8 cellular contexts compared by ENCODE assay signal in genomic region chr17:42459256-42459982, GRCh38. TPM values are rescaled to one million over a fixed set of nuclear protein-coding genes. Genes with fewer than 3 reads are reported as not detected.
A peak's percentile ranks its signal among the peaks of the same experiment; 100 is the strongest.
DNase-seq lines count a peak whose midpoint lies in the region; ATAC-seq lines count a peak whose summit lies in the region.

No MANE protein-coding gene starts in this region.

- no peaks in the 10 kb centered on the region for H3K27me3 Mint-ChIP-seq in IgD-negative memory B cell

- H3K27ac Mint-ChIP-seq in IgD-negative memory B cell: peak overlapping the region; percentile 86 to 97 (median 88)

- H3K4me1 Mint-ChIP-seq in IgD-negative memory B cell: peaks cover 38 to 43% (median 38%) of the 10 kb centered on the region in 3 donors

- peak overlapping the region; percentile 83 to 99 (median 97) for H3K4me3 Mint-ChIP-seq in IgD-negative memory B cell

- DNase-seq in DMS53 treated with DMSO at 0.1 percent for 48 hours (lab: John Stamatoyannopoulos, UW; ENCODE audit: unreplicated experiment) (peak; percentile 82), SW 1271 (lab: John Stamatoyannopoulos, UW) (peak; percentile 22 to 61), dermis blood vessel endothelial cell (peak; percentile 41), left lobe of liver (ENCODE audit: low spot score) (peak; percentile 55), NCI-H1436 treated with DMSO at 0.1 percent for 48 hours (lab: John Stamatoyannopoulos, UW) (no peak)
- peak; percentile 40 for DNase-seq in stimulated activated CD4-positive, alpha-beta T cell treated with anti-CD3 and anti-CD28 coated beads, Interleukin-1b, Interleukin-23, amount 100 ng/mL, for 48 hours

- peak; percentile 55 for ATAC-seq in left lobe of liver
- no peak for ATAC-seq in HG03457 (IDR thresholded peaks at IDR 0.05; ENCODE audit: unreplicated experiment)

- no peaks in the 10 kb centered on the region for H3K9me3 Mint-ChIP-seq in IgD-negative memory B cell

- H3K36me3 Mint-ChIP-seq in IgD-negative memory B cell: peaks cover 2% of the 10 kb centered on the region

RNA-seq across cellular contexts. Expression of gene ATP6V0A1, which starts 0.7 kb away (rescaled TPM):
- 17.2 TPM for polyA plus RNA-seq in IgD-negative memory B cell
- total RNA-seq in dermis blood vessel endothelial cell: 27.9 and 42.9 TPM in 2 replicates
- total RNA-seq in left lobe of liver: 42.8 TPM

RNA-seq across cellular contexts. Expression of gene CAVIN1, which starts 36.4 kb away (rescaled TPM):
- not detected for polyA plus RNA-seq in IgD-negative memory B cell
- total RNA-seq in dermis blood vessel endothelial cell (768 and 840 TPM in 2 replicates), left lobe of liver (12.3 TPM)

Comparison
In these comparisons a context has a peak if more than half of its experiments do, and no peak if none do; other contexts are left out.
1. RNA of gene CAVIN1, which starts 36.4 kb away (total RNA-seq): 768 to 840 TPM in dermis blood vessel endothelial cell; 12.3 TPM in left lobe of liver (single experiment); every median in the first group is over 10 times any median in the second.